Comparison of ENCODE assay signal across 18 cellular contexts in the genomic region with DNA sequence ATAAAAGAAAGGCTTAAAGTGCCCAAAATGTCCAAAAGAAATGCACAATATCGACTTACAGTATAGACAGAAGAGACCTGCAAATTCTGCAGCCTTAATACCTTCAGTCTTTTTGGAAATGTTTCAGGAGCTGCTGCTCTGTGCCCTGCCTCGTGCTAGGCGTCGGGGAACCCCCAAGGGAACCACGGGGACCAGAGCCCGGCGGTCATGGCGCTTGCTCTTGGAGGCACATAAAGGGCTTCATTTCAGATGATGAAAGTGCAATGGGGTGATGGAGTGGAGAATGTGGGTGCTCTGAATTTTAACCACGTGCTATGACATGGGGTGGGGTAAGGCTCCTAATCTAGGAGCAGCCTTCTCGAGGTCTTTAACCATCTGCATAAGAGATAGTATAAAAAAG. TPM values are rescaled to one million over a fixed set of nuclear protein-coding genes. Genes with fewer than 3 reads are reported as not detected.
DNase-seq lines count a peak whose midpoint lies in the region; ATAC-seq and TF ChIP-seq lines count a peak whose summit lies in the region.
"Had no signal": no experiment of that assay in that cellular context is flagged by ENCODE, and none has a peak within 500 bp of the region (broad histone marks: within the 10 kb centered on the region; RNA-seq: fewer than 3 reads in every experiment).

No MANE protein-coding gene starts in this region.

- WGBS in sigmoid colon, 2 donors, result 85 to 89% methylated on average over 10 of the region's 10 CpGs

- no peak for ATAC-seq in activated naive CD8-positive, alpha-beta T cell treated with anti-CD3 and anti-CD28 coated beads, Interleukin-2, amount 10 ng/mL, durations not matched to agents 7 days and 5 days (ENCODE audit: low read depth)

- H3K27ac Mint-ChIP-seq in T-helper 2 cell treated with Interferon-gamma antibody and Interleukin-4, amounts not matched to agents 5 μg/mL and 100 μg/mL, for 36 hours, result no peak overlapping the region
- peak overlapping the region in 1 of 3 donors; percentile 68 for H3K27ac Mint-ChIP-seq in IgD-negative memory B cell
- no peak overlapping the region for H3K27ac Mint-ChIP-seq in activated naive CD8-positive, alpha-beta T cell treated with anti-CD3 and anti-CD28 coated beads, Interleukin-2, amount 10 ng/mL, durations not matched to agents 7 days and 5 days
- H3K27ac Mint-ChIP-seq: nephron, progenitor cell of endocrine pancreas had no signal

- H3K4me1 Mint-ChIP-seq in T-helper 2 cell treated with Interferon-gamma antibody and Interleukin-4, amounts not matched to agents 5 μg/mL and 100 μg/mL, for 36 hours (ENCODE audit: low read depth), result peaks cover 7% of the 10 kb centered on the region
- peaks cover 3 to 7% (median 4%) of the 10 kb centered on the region in 3 donors for H3K4me1 Mint-ChIP-seq in IgD-negative memory B cell
- H3K4me1 Mint-ChIP-seq in activated naive CD8-positive, alpha-beta T cell treated with anti-CD3 and anti-CD28 coated beads, Interleukin-2, amount 10 ng/mL, durations not matched to agents 7 days and 5 days, result peaks cover 4% of the 10 kb centered on the region
- H3K4me1 Mint-ChIP-seq: nephron had no signal

- H3K9me3 Mint-ChIP-seq in T-helper 2 cell treated with Interferon-gamma antibody and Interleukin-4, amounts not matched to agents 5 μg/mL and 100 μg/mL, for 36 hours, result no peaks in the 10 kb centered on the region
- peaks cover 0 to 1% (median 0%) of the 10 kb centered on the region in 3 donors for H3K9me3 Mint-ChIP-seq in IgD-negative memory B cell
- no peaks in the 10 kb centered on the region for H3K9me3 Mint-ChIP-seq in activated naive CD8-positive, alpha-beta T cell treated with anti-CD3 and anti-CD28 coated beads, Interleukin-2, amount 10 ng/mL, durations not matched to agents 7 days and 5 days
- H3K9me3 Mint-ChIP-seq: nephron had no signal

- POLR2A ChIA-PET in activated naive CD8-positive, alpha-beta T cell treated with anti-CD3 and anti-CD28 coated beads, Interleukin-2, amount 10 ng/mL, durations not matched to agents 7 days and 5 days (lab: Charles Lee), result interaction anchor here (1.2 to 2.3 kb wide), 2 partner anchors 14 to 136 kb away, joined by 3 to 12 read pairs; a partner anchor contains a TSS

- no peak for TF ChIP-seq EP300 in sigmoid colon (IDR thresholded peaks at IDR 0.05)

- no peaks in the 10 kb centered on the region for H3K27me3 Mint-ChIP-seq in T-helper 2 cell treated with Interferon-gamma antibody and Interleukin-4, amounts not matched to agents 5 μg/mL and 100 μg/mL, for 36 hours (ENCODE audit: low read depth)
- no peaks in the 10 kb centered on the region for H3K27me3 Mint-ChIP-seq in IgD-negative memory B cell
- H3K27me3 Mint-ChIP-seq in activated naive CD8-positive, alpha-beta T cell treated with anti-CD3 and anti-CD28 coated beads, Interleukin-2, amount 10 ng/mL, durations not matched to agents 7 days and 5 days, result peaks cover 3% of the 10 kb centered on the region
- H3K27me3 Mint-ChIP-seq: progenitor cell of endocrine pancreas had no signal

- peak overlapping the region; percentile 39 for H3K4me3 Mint-ChIP-seq in T-helper 2 cell treated with Interferon-gamma antibody and Interleukin-4, amounts not matched to agents 5 μg/mL and 100 μg/mL, for 36 hours
- H3K4me3 Mint-ChIP-seq in IgD-negative memory B cell, result peak overlapping the region; percentile 51 to 89 (median 74)
- peak overlapping the region; percentile 92 for H3K4me3 Mint-ChIP-seq in activated naive CD8-positive, alpha-beta T cell treated with anti-CD3 and anti-CD28 coated beads, Interleukin-2, amount 10 ng/mL, durations not matched to agents 7 days and 5 days

- H3K27ac ChIP-seq in sigmoid colon, result no peak overlapping the region
- H3K27ac ChIP-seq: C4-2B, KMS-11, SK-N-MC had no signal

- H3K4me1 ChIP-seq in sigmoid colon, result peaks cover 0 to 10% (median 5%) of the 10 kb centered on the region in 4 donors

- no peaks in the 10 kb centered on the region for H3K36me3 ChIP-seq in sigmoid colon
- H3K36me3 ChIP-seq: heart right ventricle had no signal

- TF ChIP-seq CTCF in sigmoid colon (IDR thresholded peaks at IDR 0.05), result no peak

- no peaks in the 10 kb centered on the region for H3K9me3 ChIP-seq in sigmoid colon
- H3K9me3 ChIP-seq: heart right ventricle had no signal

- DNase-seq in T-helper 2 cell treated with Interferon-gamma antibody and Interleukin-4, amounts not matched to agents 5 μg/mL and 100 μg/mL, for 36 hours (ENCODE audit: low spot score), result no peak
- DNase-seq in T-helper 2 cell (no peak), sigmoid colon (peak; percentile 54), dermis blood vessel endothelial cell (no peak), MV-4-11 (lab: John Stamatoyannopoulos, UW) (no peak)
- no peak for DNase-seq in activated naive CD8-positive, alpha-beta T cell treated with anti-CD3 and anti-CD28 coated beads, Interleukin-2, amount 10 ng/mL, durations not matched to agents 7 days and 5 days
- no peak for DNase-seq in stimulated activated CD4-positive, alpha-beta T cell treated with anti-CD3 and anti-CD28 coated beads, Interleukin-15, amount 100 ng/mL, for 24 hours
- DNase-seq: DND-41, heart right ventricle, NCI-H1092, NCI-H69, PC-3 had no signal

- no peaks in the 10 kb centered on the region for H3K36me3 Mint-ChIP-seq in T-helper 2 cell treated with Interferon-gamma antibody and Interleukin-4, amounts not matched to agents 5 μg/mL and 100 μg/mL, for 36 hours (ENCODE audit: low read depth)
- peaks cover 3% of the 10 kb centered on the region for H3K36me3 Mint-ChIP-seq in IgD-negative memory B cell
- no peaks in the 10 kb centered on the region for H3K36me3 Mint-ChIP-seq in activated naive CD8-positive, alpha-beta T cell treated with anti-CD3 and anti-CD28 coated beads, Interleukin-2, amount 10 ng/mL, durations not matched to agents 7 days and 5 days

- no peak overlapping the region for H3K4me3 ChIP-seq in sigmoid colon
- H3K4me3 ChIP-seq: SK-N-MC had no signal

- intact Hi-C loops in sigmoid colon (cut with DNase I), result no loop called here

- H3K27me3 ChIP-seq in sigmoid colon, result no peaks in the 10 kb centered on the region
- H3K27me3 ChIP-seq: heart right ventricle had no signal

- TF ChIP-seq POLR2A in sigmoid colon (IDR thresholded peaks at IDR 0.05), result no peak

RNA-seq across cellular contexts. Expression of a gene that starts 14.8 kb away (rescaled TPM):
- polyA plus RNA-seq in IgD-negative memory B cell, result 4.2 TPM
- total RNA-seq in activated naive CD8-positive, alpha-beta T cell treated with anti-CD3 and anti-CD28 coated beads, Interleukin-2, amount 10 ng/mL, durations not matched to agents 7 days and 5 days, result 10 to 100 TPM; 25.4 to 25.5 TPM
- 10 to 100 TPM in 2 of 4 donors, 1 to 10 TPM in 2; 8.1 to 12.7 (median 10.1) TPM for total RNA-seq in sigmoid colon
- 10 to 100 TPM; 19.2 to 38.0 (median 34.9) TPM for polyA plus RNA-seq in sigmoid colon
- 29.4 and 50.5 TPM in 2 replicates for total RNA-seq in dermis blood vessel endothelial cell

RNA-seq across cellular contexts. Expression of a gene that starts 57.0 kb away (rescaled TPM):
- polyA plus RNA-seq in IgD-negative memory B cell (5.9 TPM), sigmoid colon (10 to 100 TPM in 1 of 3 donors, 1 to 10 TPM in 2; 4.2 to 22.1 (median 7.9) TPM)
- 10 to 100 TPM; 17.1 to 17.2 TPM for total RNA-seq in activated naive CD8-positive, alpha-beta T cell treated with anti-CD3 and anti-CD28 coated beads, Interleukin-2, amount 10 ng/mL, durations not matched to agents 7 days and 5 days
- total RNA-seq in sigmoid colon (1 to 10 TPM; 1.3 to 2.9 (median 1.8) TPM), dermis blood vessel endothelial cell (3.9 and 9.4 TPM in 2 replicates)

Comparison
In these comparisons a context has a peak if more than half of its experiments do, and no peak if none do; other contexts are left out.
1. H3K4me3 Mint-ChIP-seq: peak in every context shown above with its lines; median percentile 92 in activated naive CD8-positive, alpha-beta T cell treated with anti-CD3 and anti-CD28 coated beads, Interleukin-2, amount 10 ng/mL, durations not matched to agents 7 days and 5 days; 74 in IgD-negative memory B cell; 39 in T-helper 2 cell treated with Interferon-gamma antibody and Interleukin-4, amounts not matched to agents 5 μg/mL and 100 μg/mL, for 36 hours.